In genomic region chr15:82640672-82641071, GRCh38 we compare ENCODE assay signal across 1 cellular context.
A peak's percentile ranks its signal among the peaks of the same experiment; 100 is the strongest.
TF ChIP-seq lines count a peak whose summit lies in the region.

No MANE protein-coding gene starts in this region.

TF ChIP-seq in K562, 482 proteins besides CTCF, POLR2A, EP300 and RAD21 (continued from another document):
- TF ChIP-seq MXI1 (IDR thresholded peaks at IDR 0.05; ENCODE audit: low read depth, low read length) (no peak), SMARCA4 (IDR thresholded peaks at IDR 0.05) (peak; percentile 62; the same call in 1 of the 2 replicates), RNF2 (IDR thresholded peaks at IDR 0.05) (no peak), ZKSCAN8 (CRISPR knock-in tag; IDR thresholded peaks at IDR 0.05) (no peak), ATF6 (CRISPR knock-in tag; IDR thresholded peaks at IDR 0.05) (no peak), JUN (IDR thresholded peaks at IDR 0.05; ENCODE audit: borderline replicate concordance, low read depth, low read length) (no peak), JUN (CRISPR knock-in tag; IDR thresholded peaks at IDR 0.05; ENCODE audit: borderline replicate concordance) (no peak), HDAC3 (IDR thresholded peaks at IDR 0.05; ENCODE audit: borderline replicate concordance, partially characterized antibody) (no peak), MTA1 (IDR thresholded peaks at IDR 0.05; ENCODE audit: borderline replicate concordance) (no peak), ZNF124 (CRISPR knock-in tag; IDR thresholded peaks at IDR 0.05) (no peak), SRF (CRISPR knock-in tag; IDR thresholded peaks at IDR 0.05) (no peak), ATF1 (CRISPR knock-in tag; IDR thresholded peaks at IDR 0.05) (no peak), ATF1 (tag; IDR thresholded peaks at IDR 0.05) (no peak), CHCHD3 (CRISPR knock-in tag; IDR thresholded peaks at IDR 0.05) (no peak), ARHGAP35 (IDR thresholded peaks at IDR 0.05; ENCODE audit: partially characterized antibody) (no peak), ARID1B (IDR thresholded peaks at IDR 0.05) (peak; percentile 43; the same call in 1 of the 2 replicates), ZNF76 (CRISPR knock-in tag; IDR thresholded peaks at IDR 0.05; ENCODE audit: borderline replicate concordance) (no peak), LCOR (CRISPR knock-in tag; IDR thresholded peaks at IDR 0.05) (no peak), ZNF507 (tag; conservative IDR thresholded peaks at IDR 0.05) (no peak), NR0B1 (IDR thresholded peaks at IDR 0.05; ENCODE audit: partially characterized antibody) (no peak), ZNF224 (CRISPR knock-in tag; IDR thresholded peaks at IDR 0.05) (no peak), BRF2 (IDR thresholded peaks at IDR 0.05; ENCODE audit: borderline replicate concordance, insufficient read depth, insufficient read length) (no peak), STAT5B (CRISPR knock-in tag; IDR thresholded peaks at IDR 0.05) (no peak), PRMT5 (CRISPR knock-in tag; IDR thresholded peaks at IDR 0.05) (no peak), NCOA2 (IDR thresholded peaks at IDR 0.05; ENCODE audit: partially characterized antibody in 2 of 2) (no peak), TRIM25 (IDR thresholded peaks at IDR 0.05; ENCODE audit: borderline replicate concordance) (no peak), PRPF4 (IDR thresholded peaks at IDR 0.05; ENCODE audit: insufficient read depth, low read depth, low read length, poor library complexity, severe bottlenecking) (no peak), CTBP1 (IDR thresholded peaks at IDR 0.05; ENCODE audit: borderline replicate concordance) (0 out of 2 replicates have a peak, but pooled peaks have one; percentile 11), STAT6 (CRISPR knock-in tag; IDR thresholded peaks at IDR 0.05) (no peak), NKRF (IDR thresholded peaks at IDR 0.05; ENCODE audit: borderline replicate concordance) (no peak), ZNF696 (CRISPR knock-in tag; conservative IDR thresholded peaks at IDR 0.05) (no peak), TCF7 (IDR thresholded peaks at IDR 0.05; ENCODE audit: borderline replicate concordance) (no peak), SPI1 (IDR thresholded peaks at IDR 0.05; ENCODE audit: borderline replicate concordance, low read depth, low read length) (peak; percentile 48; the same call in 1 of the 2 replicates), FOXM1 (IDR thresholded peaks at IDR 0.05; ENCODE audit: low read depth) (no peak), FOXM1 (CRISPR knock-in tag; IDR thresholded peaks at IDR 0.05; ENCODE audit: low read depth) (no peak), JUNB (CRISPR knock-in tag; conservative IDR thresholded peaks at IDR 0.05) (no peak), MITF (IDR thresholded peaks at IDR 0.05) (no peak)
